Comparison of ENCODE assay signal across 9 cellular contexts in genomic region chr1:8083739-8084484, GRCh38. TPM values are rescaled to one million over a fixed set of nuclear protein-coding genes. Genes with fewer than 3 reads are reported as not detected.
DNase-seq lines count a peak whose midpoint lies in the region; ATAC-seq and TF ChIP-seq lines count a peak whose summit lies in the region.
"Had no signal": no experiment of that assay in that cellular context is flagged by ENCODE, and none has a peak within 500 bp of the region (broad histone marks: within the 10 kb centered on the region; RNA-seq: fewer than 3 reads in every experiment).

No MANE protein-coding gene starts in this region.

- no peaks in the 10 kb centered on the region for H3K27me3 ChIP-seq in breast epithelium
- H3K27me3 ChIP-seq in upper lobe of right lung = no peaks in the 10 kb centered on the region

- POLR2A ChIA-PET in MCF 10A (lab: Yijun Ruan, JAX) (interaction anchor here (0.7 to 3.4 kb wide), 7 partner anchors 8 to 120 kb away, joined by 3 to 14 read pairs (median 5); no protein-coding TSS in a partner anchor), RWPE1 (lab: Yijun Ruan, JAX; ENCODE audit: low non-redundant PET) (no interaction called here)

- TF ChIP-seq CTCF in breast epithelium (IDR thresholded peaks at IDR 0.05) = no peak
- TF ChIP-seq CTCF in MCF 10A (IDR thresholded peaks at IDR 0.05; ENCODE audit: unreplicated experiment) = no peak
- TF ChIP-seq CTCF in epithelial cell of esophagus (IDR thresholded peaks at IDR 0.05; ENCODE audit: insufficient read depth, low read depth, low read length, missing control alignments) = no peak
- TF ChIP-seq CTCF in mucosa of descending colon (IDR thresholded peaks at IDR 0.05) = no peak
- no peak for TF ChIP-seq CTCF in upper lobe of right lung (IDR thresholded peaks at IDR 0.05)
- no peak for TF ChIP-seq CTCF in RWPE1 (conservative IDR thresholded peaks at IDR 0.05; ENCODE audit: low read depth)

- DNase-seq in breast epithelium (ENCODE audit: low spot score in 2 of 2) (no peak), MCF 10A (ENCODE audit: unreplicated experiment) (no peak), epithelial cell of esophagus (ENCODE audit: low read depth) (peak; percentile 39), mucosa of descending colon (no peak), upper lobe of right lung (no peak), UCSD-AML1 (lab: John Stamatoyannopoulos, UW; ENCODE audit: unreplicated experiment) (no peak), RWPE1 (ENCODE audit: low spot score) (no peak)
- DNase-seq: NCI-H1694 treated with DMSO at 0.1 percent for 48 hours had no signal

- no peaks in the 10 kb centered on the region for H3K4me1 ChIP-seq in breast epithelium
- peaks cover 4% of the 10 kb centered on the region for H3K4me1 ChIP-seq in mucosa of descending colon (ENCODE audit: low read depth)
- peaks cover 13% of the 10 kb centered on the region for H3K4me1 ChIP-seq in upper lobe of right lung

- peaks cover 24% of the 10 kb centered on the region for H3K4me1 Mint-ChIP-seq in MCF 10A (ENCODE audit: insufficient read depth, unreplicated experiment)

- TF ChIP-seq POLR2A in breast epithelium (IDR thresholded peaks at IDR 0.05) = no peak

- peaks cover 8% of the 10 kb centered on the region for H3K9me3 Mint-ChIP-seq in MCF 10A (ENCODE audit: unreplicated experiment)

- H3K27ac Mint-ChIP-seq in MCF 10A (ENCODE audit: low read depth, unreplicated experiment) = no peak overlapping the region

- CTCF ChIA-PET in MCF 10A (lab: Yijun Ruan, JAX) (interaction anchor here (0.5 to 0.6 kb wide), 2 partner anchors 20 to 1661 kb away, joined by 3 read pairs; no protein-coding TSS in a partner anchor), RWPE1 (lab: Yijun Ruan, JAX) (interaction anchor here (0.6 kb wide), 1 partner anchor 11 kb away, joined by 3 read pairs; no protein-coding TSS in a partner anchor)

- H3K36me3 ChIP-seq in breast epithelium (no peaks in the 10 kb centered on the region), mucosa of descending colon (ENCODE audit: low read depth) (no peaks in the 10 kb centered on the region), upper lobe of right lung (no peaks in the 10 kb centered on the region)

- peak; percentile 84 for ATAC-seq in mucosa of descending colon
- peak; percentile 73 for ATAC-seq in upper lobe of right lung
- no peak for ATAC-seq in GM18517 (IDR thresholded peaks at IDR 0.05; ENCODE audit: unreplicated experiment)

- intact Hi-C loops in breast epithelium (cut with DNase I; ENCODE audit: low total_unique reads) (no loop called here), MCF 10A (cut with micrococcal nuclease) (no loop called here), mucosa of descending colon (cut with DNase I, micrococcal nuclease) (no loop called here), upper lobe of right lung (cut with DNase I) (no loop called here)

- H3K9me3 ChIP-seq in breast epithelium = no peaks in the 10 kb centered on the region
- no peaks in the 10 kb centered on the region for H3K9me3 ChIP-seq in mucosa of descending colon
- H3K9me3 ChIP-seq in upper lobe of right lung = no peaks in the 10 kb centered on the region

- no peaks in the 10 kb centered on the region for H3K27me3 Mint-ChIP-seq in MCF 10A (ENCODE audit: insufficient read depth, unreplicated experiment)

- H3K27ac ChIP-seq in breast epithelium (peak overlapping the region; percentile 23 to 29), upper lobe of right lung (peak overlapping the region; percentile 26), RWPE1 (no peak overlapping the region)

- BruUV-seq in MCF 10A (replicated peaks; lab: Mats Ljungman, UMichigan) = no TSS peak

- no peak overlapping the region for H3K4me3 ChIP-seq in breast epithelium
- no peak overlapping the region for H3K4me3 ChIP-seq in epithelial cell of esophagus (ENCODE audit: low read length)
- H3K4me3 ChIP-seq in mucosa of descending colon = no peak overlapping the region
- H3K4me3 ChIP-seq in upper lobe of right lung = no peak overlapping the region

- no peaks in the 10 kb centered on the region for H3K36me3 Mint-ChIP-seq in MCF 10A (ENCODE audit: insufficient read depth, unreplicated experiment)

- H3K4me3 Mint-ChIP-seq in MCF 10A (ENCODE audit: unreplicated experiment) = no peak overlapping the region

RNA-seq across cellular contexts. Expression of gene ERRFI1, which starts 57.8 kb away (rescaled TPM):
- 100 to 1,000 TPM; 207 to 550 (median 379) TPM for total RNA-seq in breast epithelium
- total RNA-seq in MCF 10A (2022) = 86.4 and 111 TPM in 2 replicates
- 10 to 100 TPM; 48.5 to 84.0 (median 50.2) TPM for total RNA-seq in mucosa of descending colon
- total RNA-seq in upper lobe of right lung = 92.8 TPM
